In the genomic region with DNA sequence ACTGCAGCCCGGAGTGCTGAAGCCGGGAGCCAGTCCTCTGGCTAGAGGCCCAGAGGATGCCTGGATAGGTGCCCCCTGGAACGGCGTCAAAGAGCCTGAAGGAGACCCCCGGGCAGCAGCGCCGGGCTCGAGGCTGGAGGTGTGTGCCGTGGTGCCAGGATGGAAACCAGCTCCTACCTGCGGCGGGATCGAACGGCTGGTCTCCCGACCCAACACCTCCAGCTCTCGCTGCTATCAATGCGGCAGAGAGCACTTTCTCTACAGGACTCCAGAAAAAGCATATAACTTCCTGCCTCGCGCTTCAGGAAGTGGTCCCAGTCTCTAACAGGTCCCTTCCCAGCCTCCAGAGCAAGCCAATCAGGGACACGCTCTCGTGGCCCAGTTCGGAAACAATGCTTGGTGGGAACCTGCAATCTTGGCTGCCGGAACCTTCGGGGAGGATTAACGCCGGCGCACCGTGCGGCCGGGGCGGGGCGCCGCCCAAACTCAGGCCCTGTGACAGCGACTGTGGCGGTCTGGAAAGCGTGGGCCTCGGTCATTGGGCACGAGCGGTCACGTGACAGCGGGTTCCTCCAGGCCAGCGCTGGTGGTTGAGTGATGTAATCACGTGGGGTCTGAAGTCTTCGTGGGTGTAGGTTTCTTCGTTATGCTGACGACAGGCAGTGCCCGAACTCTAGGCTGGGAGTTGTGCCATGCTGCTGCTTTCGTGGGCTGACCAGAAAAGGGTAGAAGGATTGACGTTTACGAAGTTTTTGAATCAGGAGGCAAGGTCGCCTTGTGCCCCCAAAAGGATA, we compare ENCODE assay signal across 8 cellular contexts. TPM values are rescaled to one million over a fixed set of nuclear protein-coding genes. Genes with fewer than 3 reads are reported as not detected.
DNase-seq lines count a peak whose midpoint lies in the region; ATAC-seq and TF ChIP-seq lines count a peak whose summit lies in the region.

Gene SLC33A1 (minus strand): TSS at position 281 of the 794 bp plus-strand sequence. CDS start 430 bp downstream, outside the sequence.

- H3K4me3 ChIP-seq in left ventricle myocardium inferior, result peak within 1 kb of the TSS; percentile 90

- intact Hi-C loops in left ventricle myocardium inferior (cut with micrococcal nuclease), result no loop called here

- no peaks in the 10 kb centered on the region for H3K27me3 ChIP-seq in left ventricle myocardium inferior (ENCODE audit: low read depth)

- H3K4me1 Mint-ChIP-seq in progenitor cell of endocrine pancreas (ENCODE audit: low read depth), result peaks cover 22% of the 10 kb centered on the region

- DNase-seq in NCI-H187 (lab: John Stamatoyannopoulos, UW) (peak; percentile 95), T-helper 2 cell (peak; percentile 96 to 100 (median 98)), left ventricle myocardium inferior (peak; percentile 99), progenitor cell of endocrine pancreas (ENCODE audit: low spot score, unreplicated experiment) (peak; percentile 96), ureter (ENCODE audit: low spot score) (peak; percentile 99)

- H3K36me3 Mint-ChIP-seq in progenitor cell of endocrine pancreas (ENCODE audit: insufficient read depth), result no peaks in the 10 kb centered on the region

- H3K4me1 ChIP-seq in left ventricle myocardium inferior, result peaks cover 55% of the 10 kb centered on the region

- peak; percentile 94 for ATAC-seq in GM18498 (IDR thresholded peaks at IDR 0.05; ENCODE audit: unreplicated experiment)
- ATAC-seq in HG02938 (IDR thresholded peaks at IDR 0.05; ENCODE audit: unreplicated experiment), result peak; percentile 94

- peak within 1 kb of the TSS; percentile 96 for H3K4me3 Mint-ChIP-seq in progenitor cell of endocrine pancreas (ENCODE audit: low read depth)

- TF ChIP-seq CTCF in left ventricle myocardium inferior (IDR thresholded peaks at IDR 0.05; ENCODE audit: borderline replicate concordance) (no peak), progenitor cell of endocrine pancreas (IDR thresholded peaks at IDR 0.05; ENCODE audit: unreplicated experiment) (no peak)

- H3K36me3 ChIP-seq in left ventricle myocardium inferior, result no peaks in the 10 kb centered on the region

- no peaks in the 10 kb centered on the region for H3K9me3 ChIP-seq in left ventricle myocardium inferior (replicated peaks)

- H3K27ac Mint-ChIP-seq in progenitor cell of endocrine pancreas, result peak within 1 kb of the TSS; percentile 97

- H3K27me3 Mint-ChIP-seq in progenitor cell of endocrine pancreas, result peaks cover 7% of the 10 kb centered on the region

- peaks cover 4% of the 10 kb centered on the region for H3K9me3 Mint-ChIP-seq in progenitor cell of endocrine pancreas (ENCODE audit: low read depth)

- H3K27ac ChIP-seq in angular gyrus (ENCODE audit: low read depth, low read length), result peak within 1 kb of the TSS; percentile 90
- H3K27ac ChIP-seq in left ventricle myocardium inferior (replicated peaks), result peak within 1 kb of the TSS; percentile 91

RNA-seq across cellular contexts. Expression of gene SLC33A1, which starts in this region (rescaled TPM):
- 22.4 TPM for total RNA-seq in left ventricle myocardium inferior
- total RNA-seq in progenitor cell of endocrine pancreas, result 23.2 and 23.7 TPM in 2 replicates
- 39.5 TPM for total RNA-seq in ureter

Comparison
In these comparisons a context has a peak if more than half of its experiments do, and no peak if none do; other contexts are left out.
1. Peak in every context shown above with its lines: DNase-seq, ATAC-seq, H3K4me3 ChIP-seq and H3K27ac ChIP-seq.